ENCODE assay signal across 1 cellular context in genomic region chr4:185213341-185213740, GRCh38.
TF ChIP-seq lines count a peak whose summit lies in the region.

No MANE protein-coding gene starts in this region.

TF ChIP-seq in K562, 482 proteins besides CTCF, POLR2A, EP300 and RAD21:
- TF ChIP-seq PURB (CRISPR knock-in tag; IDR thresholded peaks at IDR 0.05; ENCODE audit: low read depth), result no peak
- TF ChIP-seq ZNF407 (IDR thresholded peaks at IDR 0.05; ENCODE audit: low read depth), result no peak
- TF ChIP-seq HIVEP1 (CRISPR knock-in tag; IDR thresholded peaks at IDR 0.05), result no peak
- TF ChIP-seq NR2C1 (IDR thresholded peaks at IDR 0.05), result no peak
- TF ChIP-seq NR2C1 (tag; IDR thresholded peaks at IDR 0.05), result no peak
- TF ChIP-seq SIN3A (IDR thresholded peaks at IDR 0.05; ENCODE audit: borderline replicate concordance in 2 of 2, control insufficient read depth in 1 of 2, low read depth in 2 of 2, low read length in 2 of 2), result no peak
- no peak for TF ChIP-seq ZNF41 (CRISPR knock-in tag; conservative IDR thresholded peaks at IDR 0.05)
- no peak for TF ChIP-seq ZNF695 (CRISPR knock-in tag; IDR thresholded peaks at IDR 0.05)
